Comparison of ENCODE assay signal across 9 cellular contexts in the genomic region with DNA sequence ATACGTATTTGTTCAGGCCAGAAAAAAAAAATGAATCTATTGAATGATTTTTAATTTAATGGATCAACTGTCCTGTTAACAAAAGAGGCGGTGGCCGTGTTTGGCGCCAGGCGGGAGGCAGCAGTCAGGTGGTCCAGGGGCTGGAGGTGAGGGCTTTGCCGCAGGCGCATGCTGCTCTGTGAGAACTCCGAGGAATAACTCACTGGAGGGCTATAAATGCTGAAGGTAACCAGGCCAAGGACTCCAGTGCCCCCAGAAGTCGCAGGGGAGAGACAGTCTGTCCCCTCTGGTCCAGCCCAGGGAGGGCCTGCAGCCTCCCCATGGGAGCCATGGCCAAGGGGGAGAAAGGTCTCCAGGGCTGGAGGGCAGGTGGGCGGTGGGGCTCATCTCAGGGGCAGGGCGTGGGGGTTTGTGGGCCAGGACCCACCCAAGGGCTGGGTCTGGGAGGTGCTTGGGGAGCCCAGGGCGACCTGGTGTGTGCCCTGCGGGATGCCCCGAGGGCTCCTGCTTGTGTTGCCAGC. TPM values are rescaled to one million over a fixed set of nuclear protein-coding genes. Genes with fewer than 3 reads are reported as not detected.
A peak's percentile ranks its signal among the peaks of the same experiment; 100 is the strongest.
DNase-seq lines count a peak whose midpoint lies in the region; ATAC-seq and TF ChIP-seq lines count a peak whose summit lies in the region.
"Had no signal": no experiment of that assay in that cellular context is flagged by ENCODE, and none has a peak within 500 bp of the region (broad histone marks: within the 10 kb centered on the region; RNA-seq: fewer than 3 reads in every experiment).

No MANE protein-coding gene starts in this region.

- no peaks in the 10 kb centered on the region for H3K36me3 ChIP-seq in adipocyte (ENCODE audit: control insufficient read depth, insufficient read depth, low read length, severe bottlenecking)
- H3K36me3 ChIP-seq in lower lobe of right lung: no peaks in the 10 kb centered on the region
- H3K36me3 ChIP-seq in suprapubic skin: no peaks in the 10 kb centered on the region

- H3K36me3 Mint-ChIP-seq in activated CD4-positive, alpha-beta T cell treated with anti-CD3 and anti-CD28 coated beads, Interleukin-2, amount 10 ng/mL, durations not matched to agents 24 days and 14 days (ENCODE audit: low read depth): peaks cover 2% of the 10 kb centered on the region

- WGBS in suprapubic skin: 64% methylated on average over 9 of the region's 14 CpGs

- ATAC-seq in lower lobe of right lung (no peak), GM21447 (IDR thresholded peaks at IDR 0.05; ENCODE audit: unreplicated experiment) (no peak)

- no peaks in the 10 kb centered on the region for H3K9me3 Mint-ChIP-seq in activated CD4-positive, alpha-beta T cell treated with anti-CD3 and anti-CD28 coated beads, Interleukin-2, amount 10 ng/mL, durations not matched to agents 24 days and 14 days

- peak overlapping the region; percentile 26 for H3K4me3 Mint-ChIP-seq in activated CD4-positive, alpha-beta T cell treated with anti-CD3 and anti-CD28 coated beads, Interleukin-2, amount 10 ng/mL, durations not matched to agents 24 days and 14 days

- H3K4me3 ChIP-seq in adipocyte (ENCODE audit: low read length) (peak overlapping the region; percentile 86), lower lobe of right lung (peak overlapping the region; percentile 78), suprapubic skin (peak overlapping the region; percentile 87)

- peaks cover 49% of the 10 kb centered on the region for H3K27me3 Mint-ChIP-seq in activated CD4-positive, alpha-beta T cell treated with anti-CD3 and anti-CD28 coated beads, Interleukin-2, amount 10 ng/mL, durations not matched to agents 24 days and 14 days

- no peak for DNase-seq in activated CD4-positive, alpha-beta T cell treated with anti-CD3 and anti-CD28 coated beads, Interleukin-2, amount 10 ng/mL, durations not matched to agents 24 days and 14 days
- DNase-seq in activated CD4-positive, alpha-beta T cell treated with anti-CD3 and anti-CD28 coated beads for 48 hours: no peak
- DNase-seq in adipocyte (ENCODE audit: low read depth): no peak
- DNase-seq in lower lobe of right lung: no peak
- no peak for DNase-seq in suprapubic skin (ENCODE audit: low spot score in 2 of 2)
- no peak for DNase-seq in HCEC 1CT
- no peak for DNase-seq in NCI-H82 treated with DMSO at 0.1 percent for 48 hours (lab: John Stamatoyannopoulos, UW; ENCODE audit: unreplicated experiment)
- DNase-seq: effector memory CD4-positive, alpha-beta T cell had no signal

- no peak for TF ChIP-seq POLR2A in suprapubic skin (IDR thresholded peaks at IDR 0.05)

- no peak overlapping the region for H3K27ac Mint-ChIP-seq in activated CD4-positive, alpha-beta T cell treated with anti-CD3 and anti-CD28 coated beads, Interleukin-2, amount 10 ng/mL, durations not matched to agents 24 days and 14 days

- TF ChIP-seq EP300 in suprapubic skin (IDR thresholded peaks at IDR 0.05): no peak

- peak overlapping the region; percentile 95 for H3K9ac ChIP-seq in adipocyte (ENCODE audit: low read length)

- TF ChIP-seq CTCF in lower lobe of right lung (IDR thresholded peaks at IDR 0.05) (no peak), suprapubic skin (IDR thresholded peaks at IDR 0.05) (no peak)

- H3K4me1 ChIP-seq in adipocyte (ENCODE audit: control insufficient read depth, insufficient read depth, low read length) (peaks cover 47% of the 10 kb centered on the region), lower lobe of right lung (peaks cover 57% of the 10 kb centered on the region), suprapubic skin (peaks cover 72% of the 10 kb centered on the region)

- no peaks in the 10 kb centered on the region for H3K27me3 ChIP-seq in adipocyte (replicated peaks; ENCODE audit: control insufficient read depth, insufficient read depth, low read length)
- H3K27me3 ChIP-seq in lower lobe of right lung (ENCODE audit: low read depth): no peaks in the 10 kb centered on the region
- H3K27me3 ChIP-seq in suprapubic skin: no peaks in the 10 kb centered on the region

- intact Hi-C loops in activated CD4-positive, alpha-beta T cell treated with anti-CD3 and anti-CD28 coated beads, Interleukin-2, amount 10 ng/mL, durations not matched to agents 24 days and 14 days (cut with micrococcal nuclease): loop anchor here (5.0 kb wide), 1 partner anchor 136 kb away; no protein-coding TSS in a partner anchor
- intact Hi-C loops in lower lobe of right lung (cut with DNase I): no loop called here

- H3K9me3 ChIP-seq in adipocyte (ENCODE audit: control insufficient read depth, low read length): no peaks in the 10 kb centered on the region
- no peaks in the 10 kb centered on the region for H3K9me3 ChIP-seq in lower lobe of right lung
- no peaks in the 10 kb centered on the region for H3K9me3 ChIP-seq in suprapubic skin

- peaks cover 5% of the 10 kb centered on the region for H3K4me1 Mint-ChIP-seq in activated CD4-positive, alpha-beta T cell treated with anti-CD3 and anti-CD28 coated beads, Interleukin-2, amount 10 ng/mL, durations not matched to agents 24 days and 14 days

- H3K27ac ChIP-seq in lower lobe of right lung (peak overlapping the region; percentile 98), suprapubic skin (peak overlapping the region; percentile 92)

RNA-seq across cellular contexts. Expression of a gene that starts 7.1 kb away (rescaled TPM):
- 0.05 TPM in 1 of 2 replicates, not detected in the other for total RNA-seq in activated CD4-positive, alpha-beta T cell treated with anti-CD3 and anti-CD28 coated beads, Interleukin-2, amount 10 ng/mL, durations not matched to agents 24 days and 14 days
- total RNA-seq in lower lobe of right lung (19.9 TPM), suprapubic skin (10 to 100 TPM in 2 of 4 donors, 1 to 10 TPM in 2; 4.5 to 19.3 (median 12.2) TPM)
